ENCODE assay signal across 8 cellular contexts in the genomic region with DNA sequence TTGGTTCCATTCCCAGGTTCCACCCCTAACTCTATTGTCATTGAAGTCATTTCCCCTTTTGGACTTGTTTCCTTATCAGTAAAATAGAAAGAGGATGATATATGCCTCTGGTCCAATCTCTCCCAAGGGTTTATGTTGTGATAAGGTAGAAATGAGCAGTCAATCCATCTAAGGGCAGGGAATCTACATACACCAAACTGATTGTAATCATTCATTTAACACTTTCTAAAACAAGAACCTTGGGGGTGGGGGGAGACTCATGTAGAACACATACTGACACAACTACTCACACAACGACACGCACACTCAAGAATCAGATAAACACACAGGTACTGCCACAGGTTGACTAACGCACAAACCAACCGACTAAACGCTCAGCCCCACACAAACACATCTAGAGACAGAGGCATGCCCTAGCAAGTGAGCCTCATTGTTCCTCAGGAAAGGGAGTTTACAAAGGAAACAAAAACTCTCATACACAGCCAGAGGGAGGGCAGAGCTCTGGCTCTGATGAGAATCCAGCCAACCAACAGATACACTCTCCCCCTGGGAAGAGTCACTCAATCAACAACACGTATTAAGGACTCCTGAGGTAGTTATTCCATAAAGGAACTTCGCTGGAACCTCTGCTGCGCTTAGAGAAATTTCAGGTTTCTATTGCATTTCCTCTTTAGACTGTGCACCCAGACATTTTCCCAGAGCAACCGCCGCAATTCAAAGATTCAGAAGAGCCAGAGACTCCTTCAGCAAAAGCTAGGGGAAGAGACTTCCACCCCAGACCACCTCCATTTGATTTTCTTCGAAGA. TPM values are rescaled to one million over a fixed set of nuclear protein-coding genes. Genes with fewer than 3 reads are reported as not detected.
DNase-seq lines count a peak whose midpoint lies in the region; ATAC-seq and TF ChIP-seq lines count a peak whose summit lies in the region.

No MANE protein-coding gene starts in this region.

- peak in 1 of 2 donors; percentile 47 for TF ChIP-seq POLR2A in uterus (IDR thresholded peaks at IDR 0.05)

- H3K4me3 ChIP-seq in lung (peak overlapping the region; percentile 49), uterus (peak overlapping the region; percentile 30 to 48)

- TF ChIP-seq CTCF in lung (IDR thresholded peaks at IDR 0.05; ENCODE audit: control extremely low read depth, extremely low read depth) (no peak), uterus (IDR thresholded peaks at IDR 0.05) (no peak)

- peak overlapping the region; percentile 39 to 95 for H3K27ac ChIP-seq in lung (ENCODE audit: low read depth in 1 of 2, low read length in 1 of 2)
- peak overlapping the region; percentile 60 to 79 for H3K27ac ChIP-seq in uterus

- 9% methylated on average over 11 of the region's 11 CpGs for WGBS in lung, 2 donors

- H3K4me1 Mint-ChIP-seq in central memory CD8-positive, alpha-beta T cell: peaks cover 43% of the 10 kb centered on the region

- peaks cover 0 to 13% of the 10 kb centered on the region in 2 donors for H3K4me1 ChIP-seq in lung (ENCODE audit: control insufficient read depth in 2 of 2, insufficient read depth in 2 of 2, low read length in 2 of 2)
- peaks cover 0 to 4% of the 10 kb centered on the region in 2 donors for H3K4me1 ChIP-seq in uterus

- H3K27me3 Mint-ChIP-seq in central memory CD8-positive, alpha-beta T cell: no peaks in the 10 kb centered on the region

- H3K9me3 ChIP-seq in lung (ENCODE audit: control insufficient read depth in 2 of 2, insufficient read depth in 1 of 2, low read length in 1 of 2): no peaks in the 10 kb centered on the region
- H3K9me3 ChIP-seq in uterus: no peaks in the 10 kb centered on the region

- H3K4me3 Mint-ChIP-seq in central memory CD8-positive, alpha-beta T cell: peak overlapping the region; percentile 91

- ATAC-seq in central memory CD8-positive, alpha-beta T cell (replicated peaks; ENCODE audit: extremely low read depth, poor library complexity, severe bottlenecking): no peak
- ATAC-seq in lung (ENCODE audit: insufficient read depth, low FRiP score): no peak
- no peak for ATAC-seq in HG03354 (IDR thresholded peaks at IDR 0.05; ENCODE audit: poor library complexity, severe bottlenecking, unreplicated experiment)

- H3K36me3 Mint-ChIP-seq in central memory CD8-positive, alpha-beta T cell (ENCODE audit: insufficient read depth): peaks cover 1% of the 10 kb centered on the region

- intact Hi-C loops in uterus (cut with DNase I; ENCODE audit: low total_unique reads): no loop called here

- H3K27ac Mint-ChIP-seq in central memory CD8-positive, alpha-beta T cell (ENCODE audit: low read depth): peak overlapping the region; percentile 91

- DNase-seq in SKM-1 treated with dmso at 0.1 percent for 144 hours (lab: John Stamatoyannopoulos, UW; ENCODE audit: unreplicated experiment): peak; percentile 28
- no peak for DNase-seq in SKM-1 (lab: John Stamatoyannopoulos, UW; ENCODE audit: unreplicated experiment)
- peak; percentile 60 for DNase-seq in NCI-H2107 treated with DMSO at 0.1 percent for 48 hours (lab: John Stamatoyannopoulos, UW; ENCODE audit: unreplicated experiment)
- DNase-seq in central memory CD8-positive, alpha-beta T cell (ENCODE audit: low spot score in 2 of 2): no peak
- no peak for DNase-seq in lung (ENCODE audit: low spot score)
- no peak for DNase-seq in uterus
- no peak for DNase-seq in NCI-H1930 (lab: John Stamatoyannopoulos, UW)

- no peaks in the 10 kb centered on the region for H3K9me3 Mint-ChIP-seq in central memory CD8-positive, alpha-beta T cell

- H3K27me3 ChIP-seq in lung (ENCODE audit: control insufficient read depth, insufficient read depth): no peaks in the 10 kb centered on the region
- H3K27me3 ChIP-seq in uterus: peaks cover 0 to 5% of the 10 kb centered on the region in 2 donors

- H3K36me3 ChIP-seq in lung (ENCODE audit: control insufficient read depth in 2 of 2, insufficient read depth in 2 of 2, low read length in 2 of 2) (no peaks in the 10 kb centered on the region), uterus (no peaks in the 10 kb centered on the region)

RNA-seq across cellular contexts. Expression of a gene that starts 1.0 kb away (rescaled TPM):
- total RNA-seq in lung: 100 to 1,000 TPM; 174 to 201 TPM
- 100 to 1,000 TPM in 1 of 2 donors, 10 to 100 TPM in 1; 91.7 to 107 TPM for polyA plus RNA-seq in lung
- 10 to 100 TPM; 22.6 to 45.3 (median 26.6) TPM for total RNA-seq in uterus

RNA-seq across cellular contexts. Expression of a gene that starts 18.8 kb away (rescaled TPM):
- total RNA-seq in lung (10 to 100 TPM; 43.2 to 67.9 TPM), uterus (10 to 100 TPM in 1 of 4 donors, 1 to 10 TPM in 1, not detected in 2; 5.6 to 20.3 TPM)
- 100 to 1,000 TPM in 1 of 2 donors, 10 to 100 TPM in 1; 77.8 to 187 TPM for polyA plus RNA-seq in lung

RNA-seq across cellular contexts. Expression of a gene that starts 25.8 kb away (rescaled TPM):
- 10 to 100 TPM; 67.5 to 70.0 TPM for total RNA-seq in lung
- polyA plus RNA-seq in lung: 10 to 100 TPM; 77.0 to 95.1 TPM
- total RNA-seq in uterus: 10 to 100 TPM; 20.7 to 71.8 (median 44.2) TPM

RNA-seq across cellular contexts. Expression of a gene that starts 49.7 kb away (rescaled TPM):
- 10 to 100 TPM; 10.5 to 49.5 TPM for total RNA-seq in lung
- 10 to 100 TPM; 18.1 to 66.3 TPM for polyA plus RNA-seq in lung
- total RNA-seq in uterus: 1 to 10 TPM in 3 of 4 donors, under 1 TPM in 1; 0.88 to 3.4 (median 2.6) TPM

Comparison
In these comparisons a context has a peak if more than half of its experiments do, and no peak if none do; other contexts are left out.
1. DNase-seq: peak in SKM-1 treated with dmso at 0.1 percent for 144 hours (single experiment) and NCI-H2107 treated with DMSO at 0.1 percent for 48 hours (single experiment); none in SKM-1 (single experiment), central memory CD8-positive, alpha-beta T cell (0 of 2), lung (single experiment), uterus (0 of 2) and NCI-H1930 (0 of 2).